ENCODE assay signal across 8 cellular contexts in the genomic region with DNA sequence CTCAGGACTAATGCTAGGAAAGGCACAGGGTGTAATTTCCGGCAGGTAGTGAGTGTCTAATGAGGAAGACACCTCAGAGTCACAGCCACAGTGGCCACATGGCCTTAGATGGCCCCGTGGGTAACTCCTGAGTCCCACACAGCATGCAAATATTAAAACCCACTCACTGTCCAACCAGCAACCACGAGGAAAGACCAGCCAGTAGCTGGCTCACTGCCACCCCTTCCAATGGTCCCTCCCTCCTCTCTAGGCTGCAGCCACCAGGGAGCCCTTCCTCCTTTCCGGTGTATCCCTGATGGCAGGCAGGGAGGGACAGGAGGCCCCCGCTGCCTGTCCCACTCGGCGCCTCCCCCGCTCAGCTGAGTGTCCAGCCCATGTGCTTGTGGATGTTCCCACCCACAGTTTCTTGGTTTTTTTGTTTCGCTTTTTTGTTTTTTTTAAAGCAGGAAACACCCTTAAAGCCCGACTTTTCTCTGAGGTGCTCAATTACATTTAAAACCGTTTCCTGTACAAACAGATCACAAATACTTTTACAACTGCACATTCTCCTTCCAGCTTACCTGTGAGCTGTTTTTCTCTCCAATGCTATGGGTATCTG. TPM values are rescaled to one million over a fixed set of nuclear protein-coding genes. Genes with fewer than 3 reads are reported as not detected.
DNase-seq lines count a peak whose midpoint lies in the region; ATAC-seq lines count a peak whose summit lies in the region.

No MANE protein-coding gene starts in this region.

- H3K36me3 ChIP-seq in skeletal muscle tissue (ENCODE audit: control insufficient read depth in 3 of 3, insufficient read depth in 3 of 3, low read length in 3 of 3): peaks cover 26 to 31% (median 28%) of the 10 kb centered on the region in 3 donors
- H3K36me3 ChIP-seq in HAP-1 (replicated peaks): peaks cover 35% of the 10 kb centered on the region

- H3K4me3 ChIP-seq in skeletal muscle tissue (ENCODE audit: low read length in 3 of 3) (peak overlapping the region in 2 of 3 donors; percentile 6 to 32), HAP-1 (no peak overlapping the region)

- in situ Hi-C loops in HAP-1 (cut with MboI; ENCODE audit: low sequenced_read_pairs): no loop called here

- DNase-seq in T-helper 9 cell (peak; percentile 11), fibroblast of peridontal ligament (ENCODE audit: extremely low read depth) (peak; percentile 23), HAP-1 (ENCODE audit: low spot score in 2 of 2) (no peak), activated gamma-delta T cell treated with Interleukin-2 at 50 U/mL for 16 hours (no peak), GM19238 (ENCODE audit: insufficient read length, low spot score) (no peak), ecto neural progenitor cell (ENCODE audit: low spot score) (no peak)

- H3K27ac ChIP-seq in skeletal muscle tissue (ENCODE audit: low read depth, low read length): peak overlapping the region; percentile 71

- peaks cover 24 to 37% (median 27%) of the 10 kb centered on the region in 3 donors for H3K4me1 ChIP-seq in skeletal muscle tissue (ENCODE audit: control insufficient read depth in 3 of 3, insufficient read depth in 3 of 3, low read length in 3 of 3)
- no peaks in the 10 kb centered on the region for H3K4me1 ChIP-seq in HAP-1

- ATAC-seq in GM19023 (IDR thresholded peaks at IDR 0.05; ENCODE audit: unreplicated experiment): peak; percentile 44

- no peaks in the 10 kb centered on the region for H3K9me3 ChIP-seq in skeletal muscle tissue (ENCODE audit: control insufficient read depth in 3 of 3, low read length in 3 of 3)
- H3K9me3 ChIP-seq in HAP-1: no peaks in the 10 kb centered on the region

- H3K27me3 ChIP-seq in skeletal muscle tissue (ENCODE audit: control insufficient read depth in 3 of 3, insufficient read depth in 3 of 3, low read length in 3 of 3): no peaks in the 10 kb centered on the region
- H3K27me3 ChIP-seq in HAP-1 (ENCODE audit: low read depth): no peaks in the 10 kb centered on the region

- peak overlapping the region in 1 of 3 donors; percentile 45 for H3K9ac ChIP-seq in skeletal muscle tissue (ENCODE audit: low read depth in 1 of 3, low read length in 3 of 3)

RNA-seq across cellular contexts. Expression of a gene that starts 9.2 kb away (rescaled TPM):
- total RNA-seq in skeletal muscle tissue: 20.9 TPM

Comparison
In these comparisons a context has a peak if more than half of its experiments do, and no peak if none do; other contexts are left out.
1. DNase-seq: peak in T-helper 9 cell (single experiment) and fibroblast of peridontal ligament (single experiment); none in HAP-1 (0 of 2), activated gamma-delta T cell treated with Interleukin-2 at 50 U/mL for 16 hours (single experiment), GM19238 (single experiment) and ecto neural progenitor cell (single experiment).